5 cellular contexts compared by ENCODE assay signal in the genomic region with DNA sequence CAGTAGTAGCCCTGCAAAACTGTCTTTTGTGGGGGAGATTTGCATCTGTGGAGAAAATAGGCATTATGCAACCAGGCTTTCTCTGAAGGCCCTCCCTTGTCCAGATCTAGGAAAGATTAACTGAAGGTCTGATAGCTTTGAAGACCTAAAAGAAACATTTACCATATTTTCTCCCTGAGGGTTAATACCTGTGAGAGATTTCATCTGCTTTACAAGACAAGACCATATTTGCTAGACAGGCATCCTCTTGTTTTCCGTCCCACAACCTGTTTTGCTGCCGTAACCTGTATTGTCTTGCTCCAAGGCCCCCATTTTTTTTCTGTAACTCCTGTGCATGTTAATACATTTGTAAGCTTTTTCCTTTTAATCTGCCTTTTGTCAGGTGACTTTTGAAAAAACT.
"Had no signal": no experiment of that assay in that cellular context is flagged by ENCODE, and none has a peak within 500 bp of the region (broad histone marks: within the 10 kb centered on the region; RNA-seq: fewer than 3 reads in every experiment).

No MANE protein-coding gene starts in this region.

- FAIRE-seq: HepG2, K562 had no signal

- H3K4me3 ChIP-seq: K562 had no signal

- H3K27ac ChIP-seq: HL-60 had no signal

- ATAC-seq: HepG2, K562 had no signal

- DNase-seq: IMR-90, KBM-7 had no signal
